ENCODE assay signal across 1 cellular context in the genomic region with DNA sequence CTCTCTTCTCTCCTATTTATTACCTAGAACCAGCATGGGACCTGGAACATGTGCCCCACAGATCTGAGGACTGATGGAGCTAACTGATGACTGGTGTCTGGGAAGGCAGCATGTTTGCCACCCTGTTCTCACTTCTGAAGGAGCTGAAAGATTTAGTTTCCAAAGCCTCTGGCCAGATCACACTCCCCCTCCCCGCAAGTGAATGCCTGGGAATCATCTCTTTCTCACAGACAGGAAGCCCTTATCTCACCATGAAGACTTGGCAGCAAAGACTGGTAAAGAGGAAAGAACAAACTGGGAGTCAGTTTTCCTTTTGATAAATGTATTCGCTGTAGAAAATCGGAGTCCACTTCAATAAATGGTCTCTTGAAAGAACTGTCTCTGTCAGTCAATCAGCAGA.
TF ChIP-seq lines count a peak whose summit lies in the region.

No MANE protein-coding gene starts in this region.

TF ChIP-seq in HEK293T, 16 proteins besides CTCF, POLR2A, EP300 and RAD21:
- TF ChIP-seq ARNT (IDR thresholded peaks at IDR 0.05): no peak
- TF ChIP-seq CTBP1 (IDR thresholded peaks at IDR 0.05; ENCODE audit: borderline replicate concordance): no peak
- TF ChIP-seq FOXM1 (IDR thresholded peaks at IDR 0.05; ENCODE audit: borderline replicate concordance): no peak
- TF ChIP-seq FOXK2 (IDR thresholded peaks at IDR 0.05): no peak
- TF ChIP-seq TARDBP (IDR thresholded peaks at IDR 0.05): no peak
- TF ChIP-seq L3MBTL2 (conservative IDR thresholded peaks at IDR 0.05): no peak
- TF ChIP-seq FOXA1 (IDR thresholded peaks at IDR 0.05): no peak
- no peak for TF ChIP-seq ZNF384 (IDR thresholded peaks at IDR 0.05)
- no peak for TF ChIP-seq SP1 (IDR thresholded peaks at IDR 0.05)
- no peak for TF ChIP-seq NFRKB (IDR thresholded peaks at IDR 0.05)
- TF ChIP-seq SUZ12 (IDR thresholded peaks at IDR 0.05): no peak
- no peak for TF ChIP-seq HDGF (IDR thresholded peaks at IDR 0.05; ENCODE audit: borderline replicate concordance)
- TF ChIP-seq, protein P1, sequence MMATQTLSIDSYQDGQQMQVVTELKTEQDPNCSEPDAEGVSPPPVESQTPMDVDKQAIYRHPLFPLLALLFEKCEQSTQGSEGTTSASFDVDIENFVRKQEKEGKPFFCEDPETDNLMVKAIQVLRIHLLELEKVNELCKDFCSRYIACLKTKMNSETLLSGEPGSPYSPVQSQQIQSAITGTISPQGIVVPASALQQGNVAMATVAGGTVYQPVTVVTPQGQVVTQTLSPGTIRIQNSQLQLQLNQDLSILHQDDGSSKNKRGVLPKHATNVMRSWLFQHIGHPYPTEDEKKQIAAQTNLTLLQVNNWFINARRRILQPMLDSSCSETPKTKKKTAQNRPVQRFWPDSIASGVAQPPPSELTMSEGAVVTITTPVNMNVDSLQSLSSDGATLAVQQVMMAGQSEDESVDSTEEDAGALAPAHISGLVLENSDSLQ (IDR thresholded peaks at IDR 0.05): no peak
TF ChIP-seq in HEK293T: peak in this region for 0.
